Comparison of ENCODE assay signal across 4 cellular contexts in genomic region chrY:19354857-19355173, GRCh38.
"Had no signal": no experiment of that assay in that cellular context is flagged by ENCODE, and none has a peak within 500 bp of the region (broad histone marks: within the 10 kb centered on the region; RNA-seq: fewer than 3 reads in every experiment).

No MANE protein-coding gene starts in this region.

- H3K4me1 Mint-ChIP-seq: GM23338, H9 had no signal

- DNase-seq: H9, HCEC 1CT, IMR-90 had no signal

- ATAC-seq: GM23338 had no signal

- H3K4me3 ChIP-seq: GM23338 had no signal

- H3K27ac Mint-ChIP-seq: GM23338, H9 had no signal

- H3K9me3 Mint-ChIP-seq: GM23338, H9 had no signal

- H3K4me3 Mint-ChIP-seq: GM23338, H9 had no signal
